35 cellular contexts compared by ENCODE assay signal in the genomic region with DNA sequence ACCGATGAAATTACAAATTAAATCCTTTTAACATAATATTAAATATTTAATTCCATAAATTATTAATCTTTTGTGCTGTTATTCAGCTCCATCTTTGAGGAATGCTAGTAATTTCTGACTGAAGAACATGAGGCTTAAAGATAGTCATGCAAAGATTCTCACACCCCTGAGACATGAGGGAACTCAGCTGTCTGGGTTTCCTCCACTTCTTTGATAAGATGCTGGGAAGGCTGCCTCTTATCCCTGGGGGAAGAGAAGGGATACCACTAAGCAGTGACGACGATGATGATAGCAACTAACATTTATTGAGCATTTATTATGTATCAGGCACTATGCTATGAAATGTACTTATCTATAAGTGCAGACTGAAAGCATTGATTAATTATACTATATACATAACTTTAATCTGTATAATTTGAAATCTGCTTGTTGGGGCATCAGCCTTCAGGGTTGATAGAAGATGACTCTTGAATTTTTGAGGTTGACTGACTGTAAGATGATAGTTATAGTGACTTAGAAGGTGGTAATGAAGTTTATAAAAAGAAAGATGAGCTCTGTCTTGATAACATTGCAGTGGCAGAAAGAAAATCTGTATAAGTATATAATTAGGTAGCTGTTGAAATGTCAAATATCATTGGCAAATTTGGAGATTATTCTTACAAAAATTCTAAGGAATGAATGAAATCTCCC.
"Had no signal": no experiment of that assay in that cellular context is flagged by ENCODE, and none has a peak within 500 bp of the region (broad histone marks: within the 10 kb centered on the region; RNA-seq: fewer than 3 reads in every experiment).

No MANE protein-coding gene starts in this region.

- H3K27me3 ChIP-seq: adrenal gland, body of pancreas, esophagus muscularis mucosa, foreskin keratinocyte, gastrocnemius medialis had no signal

- H3K4me3 ChIP-seq: adrenal gland, body of pancreas, esophagus muscularis mucosa, gastrocnemius medialis had no signal

- DNase-seq: activated B cell treated with CpG ODN at 0.5 μM for 24 hours; activated CD4-positive, alpha-beta T cell treated with anti-CD3 and anti-CD28 coated beads for 48 hours; activated CD4-positive, alpha-beta T cell treated with anti-CD3 and anti-CD28 coated beads, Interleukin-2, amount 50 U/mL, for 1 hour; activated CD4-positive, alpha-beta T cell treated with anti-CD3 and anti-CD28 coated beads, Interleukin-2, amount 50 U/mL, for 48 hours; activated CD8-positive, alpha-beta memory T cell treated with anti-CD3 and anti-CD28 coated beads for 24 hours; activated CD8-positive, alpha-beta T cell treated with anti-CD3 and anti-CD28 coated beads for 36 hours; activated effector memory CD4-positive, alpha-beta T cell treated with anti-CD3 and anti-CD28 coated beads, Interleukin-2, amount 50 U/mL, for 16 hours; activated naive CD4-positive, alpha-beta T cell treated with anti-CD3 and anti-CD28 coated beads for 36 hours; activated naive CD8-positive, alpha-beta T cell treated with anti-CD3 and anti-CD28 coated beads for 36 hours; activated naive CD8-positive, alpha-beta T cell treated with anti-CD3 and anti-CD28 coated beads, Interleukin-2, amount 50 U/mL, for 24 hours; activated T-cell treated with anti-CD3 and anti-CD28 coated beads, Interleukin-2, amount 50 U/mL, for 48 hours; adrenal gland; amygdala; aorta; body of pancreas; caudate nucleus; cortex of kidney; dermis blood vessel endothelial cell; effector CD4-positive, alpha-beta T cell; effector memory CD8-positive, alpha-beta T cell; erythroblast; foreskin keratinocyte; gastrocnemius medialis; glutamatergic neuron; T-helper 1 cell; T-helper 17 cell; T1000; WERI-Rb-1 had no signal

- H3K4me1 Mint-ChIP-seq: activated naive CD8-positive, alpha-beta T cell treated with anti-CD3 and anti-CD28 coated beads, Interleukin-2, amount 50 U/mL, for 24 hours had no signal

- H3K36me3 ChIP-seq: adrenal gland, gastrocnemius medialis had no signal

- H3K4me3 Mint-ChIP-seq: activated B cell treated with CpG ODN at 0.5 μM for 24 hours; activated CD8-positive, alpha-beta T cell treated with anti-CD3 and anti-CD28 coated beads for 36 hours; activated naive CD4-positive, alpha-beta T cell treated with anti-CD3 and anti-CD28 coated beads for 36 hours; activated naive CD4-positive, alpha-beta T cell treated with anti-CD3 and anti-CD28 coated beads, Interleukin-2, amount 50 U/mL, for 24 hours; activated naive CD8-positive, alpha-beta T cell treated with anti-CD3 and anti-CD28 coated beads for 36 hours; activated naive CD8-positive, alpha-beta T cell treated with anti-CD3 and anti-CD28 coated beads, Interleukin-2, amount 50 U/mL, for 24 hours; activated T-helper 1 cell treated with anti-CD3 and anti-CD28 coated beads, Interleukin-12 subunit alpha, Interleukin-12 subunit beta, Interleukin-2, Interleukin-4 antibody, amounts not matched to agents 30 ng/mL and 10 ng/mL and 1 ng/mL, durations not matched to agents 14 hours and 24 hours and 36 hours; effector memory CD8-positive, alpha-beta T cell; T-helper 17 cell; T-helper 2 cell treated with Interferon-gamma antibody and Interleukin-4, amounts not matched to agents 5 μg/mL and 100 μg/mL, for 36 hours had no signal

- H3K27me3 Mint-ChIP-seq: activated B cell treated with CpG ODN at 0.5 μM for 24 hours; activated CD8-positive, alpha-beta T cell treated with anti-CD3 and anti-CD28 coated beads for 36 hours; activated naive CD4-positive, alpha-beta T cell treated with anti-CD3 and anti-CD28 coated beads, Interleukin-2, amount 50 U/mL, for 24 hours; activated naive CD8-positive, alpha-beta T cell treated with anti-CD3 and anti-CD28 coated beads for 36 hours; activated naive CD8-positive, alpha-beta T cell treated with anti-CD3 and anti-CD28 coated beads, Interleukin-2, amount 50 U/mL, for 24 hours; effector memory CD8-positive, alpha-beta T cell; T-helper 17 cell had no signal

- ATAC-seq: activated CD4-positive, CD25-positive, alpha-beta regulatory T cell treated with anti-CD3 and anti-CD28 coated beads, Interleukin-2, amount 50 U/mL, for 24 hours; activated CD8-positive, alpha-beta T cell treated with anti-CD3 and anti-CD28 coated beads for 36 hours; activated naive CD8-positive, alpha-beta T cell treated with anti-CD3 and anti-CD28 coated beads, Interleukin-2, amount 50 U/mL, for 24 hours; body of pancreas; effector memory CD8-positive, alpha-beta T cell; foreskin keratinocyte; gastrocnemius medialis; T-helper 17 cell had no signal

- H3K36me3 Mint-ChIP-seq: activated naive CD4-positive, alpha-beta T cell treated with anti-CD3 and anti-CD28 coated beads, Interleukin-2, amount 50 U/mL, for 24 hours had no signal

- H3K9me3 ChIP-seq: body of pancreas, esophagus muscularis mucosa, gastrocnemius medialis had no signal

- H3K9me3 Mint-ChIP-seq: activated B cell treated with CpG ODN at 0.5 μM for 24 hours; activated CD8-positive, alpha-beta T cell treated with anti-CD3 and anti-CD28 coated beads for 36 hours; activated naive CD4-positive, alpha-beta T cell treated with anti-CD3 and anti-CD28 coated beads for 36 hours; activated naive CD4-positive, alpha-beta T cell treated with anti-CD3 and anti-CD28 coated beads, Interleukin-2, amount 50 U/mL, for 24 hours; activated naive CD8-positive, alpha-beta T cell treated with anti-CD3 and anti-CD28 coated beads for 36 hours; activated naive CD8-positive, alpha-beta T cell treated with anti-CD3 and anti-CD28 coated beads, Interleukin-2, amount 50 U/mL, for 24 hours; activated T-helper 1 cell treated with anti-CD3 and anti-CD28 coated beads, Interleukin-12 subunit alpha, Interleukin-12 subunit beta, Interleukin-2, Interleukin-4 antibody, amounts not matched to agents 30 ng/mL and 10 ng/mL and 1 ng/mL, durations not matched to agents 14 hours and 24 hours and 36 hours; activated T-helper 2 cell treated with anti-CD3 and anti-CD28 coated beads, Interferon-gamma antibody, Interleukin-2, Interleukin-4, amounts not matched to agents 10 μg/mL and 5 μg/mL and 100 μg/mL, durations not matched to agents 14 hours and 24 hours and 36 hours; effector memory CD8-positive, alpha-beta T cell; T-helper 2 cell treated with Interferon-gamma antibody and Interleukin-4, amounts not matched to agents 5 μg/mL and 100 μg/mL, for 36 hours had no signal

- H3K27ac Mint-ChIP-seq: activated B cell treated with CpG ODN at 0.5 μM for 24 hours; activated CD8-positive, alpha-beta T cell treated with anti-CD3 and anti-CD28 coated beads for 36 hours; activated naive CD4-positive, alpha-beta T cell treated with anti-CD3 and anti-CD28 coated beads for 36 hours; activated naive CD8-positive, alpha-beta T cell treated with anti-CD3 and anti-CD28 coated beads for 36 hours; activated naive CD8-positive, alpha-beta T cell treated with anti-CD3 and anti-CD28 coated beads, Interleukin-2, amount 50 U/mL, for 24 hours; activated T-helper 1 cell treated with anti-CD3 and anti-CD28 coated beads, Interleukin-12 subunit alpha, Interleukin-12 subunit beta, Interleukin-2, Interleukin-4 antibody, amounts not matched to agents 30 ng/mL and 10 ng/mL and 1 ng/mL, durations not matched to agents 14 hours and 24 hours and 36 hours; activated T-helper 2 cell treated with anti-CD3 and anti-CD28 coated beads, Interferon-gamma antibody, Interleukin-2, Interleukin-4, amounts not matched to agents 10 μg/mL and 5 μg/mL and 100 μg/mL, durations not matched to agents 14 hours and 24 hours and 36 hours; effector memory CD8-positive, alpha-beta T cell; T-helper 17 cell; T-helper 2 cell treated with Interferon-gamma antibody and Interleukin-4, amounts not matched to agents 5 μg/mL and 100 μg/mL, for 36 hours had no signal

- FAIRE-seq: colon had no signal

- H3K4me1 ChIP-seq: body of pancreas had no signal

- H3K27ac ChIP-seq: adrenal gland, body of pancreas, esophagus muscularis mucosa, foreskin keratinocyte, WERI-Rb-1 had no signal
